8 cellular contexts compared by ENCODE assay signal in genomic region chr21:43938751-43939442, GRCh38.
DNase-seq lines count a peak whose midpoint lies in the region; ATAC-seq and TF ChIP-seq lines count a peak whose summit lies in the region.

No MANE protein-coding gene starts in this region.

- H3K9me3 Mint-ChIP-seq in activated naive CD8-positive, alpha-beta T cell (ENCODE audit: low read depth), result no peaks in the 10 kb centered on the region

- no peaks in the 10 kb centered on the region for H3K9me3 ChIP-seq in SK-N-SH
- H3K9me3 ChIP-seq in heart right ventricle, result peaks cover 0 to 5% (median 0%) of the 10 kb centered on the region in 11 donors
- no peaks in the 10 kb centered on the region for H3K9me3 ChIP-seq in uterus

- H3K4me1 ChIP-seq in SK-N-SH (ENCODE audit: control insufficient read depth in 1 of 2, insufficient read depth in 2 of 2, low read depth in 1 of 2, low read length in 1 of 2), result no peaks in the 10 kb centered on the region; a peak in 1 of 4 replicates
- peaks cover 5 to 45% (median 27%) of the 10 kb centered on the region in 9 donors for H3K4me1 ChIP-seq in heart right ventricle
- peaks cover 4% of the 10 kb centered on the region for H3K4me1 ChIP-seq in rectal smooth muscle tissue (ENCODE audit: control insufficient read depth, insufficient read depth, low read length)
- no peaks in the 10 kb centered on the region for H3K4me1 ChIP-seq in uterus

- no peak for TF ChIP-seq POLR2A in uterus (IDR thresholded peaks at IDR 0.05)

- H3F3A ChIP-seq in SK-N-SH (replicated peaks; ENCODE audit: insufficient read depth), result no peaks in the 10 kb centered on the region

- H3K27me3 Mint-ChIP-seq in activated naive CD8-positive, alpha-beta T cell, result no peaks in the 10 kb centered on the region

- TF ChIP-seq RAD21 in SK-N-SH (IDR thresholded peaks at IDR 0.05; ENCODE audit: low read length), result peak; percentile 57

- H3K27ac ChIP-seq in SK-N-SH (ENCODE audit: low read depth in 2 of 2, low read length in 1 of 2) (no peak overlapping the region), heart right ventricle (peak overlapping the region in 8 of 10 donors; percentile 3 to 61 (median 50)), rectal smooth muscle tissue (ENCODE audit: low read depth, low read length) (no peak overlapping the region), uterus (no peak overlapping the region)

- peak; percentile 74 for ATAC-seq in GM19455 (IDR thresholded peaks at IDR 0.05; ENCODE audit: unreplicated experiment)
- peak; percentile 81 to 95 (median 89) for ATAC-seq in heart right ventricle

- peak overlapping the region; percentile 54 for H3K27ac Mint-ChIP-seq in activated naive CD8-positive, alpha-beta T cell

- H3K4me3 Mint-ChIP-seq in activated naive CD8-positive, alpha-beta T cell, result peak overlapping the region; percentile 85

- no peaks in the 10 kb centered on the region for H3K9me2 ChIP-seq in SK-N-SH

- H3K36me3 Mint-ChIP-seq in activated naive CD8-positive, alpha-beta T cell, result no peaks in the 10 kb centered on the region

- H3K36me3 ChIP-seq in SK-N-SH (replicated peaks in 1 of 2; ENCODE audit: control insufficient read depth in 1 of 2, insufficient read depth in 2 of 2, low read length in 1 of 2) (peaks cover 0 to 8% of the 10 kb centered on the region in 2 experiments), heart right ventricle (peaks cover 0 to 24% (median 0%) of the 10 kb centered on the region in 9 donors), rectal smooth muscle tissue (ENCODE audit: control insufficient read depth, insufficient read depth, low read length) (no peaks in the 10 kb centered on the region), uterus (no peaks in the 10 kb centered on the region)

- H3K9ac ChIP-seq in SK-N-SH (no peak overlapping the region), rectal smooth muscle tissue (ENCODE audit: low read length) (no peak overlapping the region)

- H3K4me1 Mint-ChIP-seq in activated naive CD8-positive, alpha-beta T cell (ENCODE audit: low read depth), result peaks cover 15% of the 10 kb centered on the region

- peak; percentile 63 for DNase-seq in Caki2 (ENCODE audit: low read depth)
- DNase-seq in HK-2 (ENCODE audit: unreplicated experiment), result peak; percentile 14
- DNase-seq in SK-N-SH, result peak; percentile 90
- DNase-seq in heart right ventricle, result peak; percentile 78 to 83
- peak; percentile 48 to 58 for DNase-seq in uterus

- POLR2A ChIA-PET in SK-N-SH (lab: Yijun Ruan, JAX), result no interaction called here

- intact Hi-C loops in heart right ventricle (cut with DNase I) (loop anchor here in 8 of 10 donors (2.0 to 10.0 kb wide), 6 partner anchors 56 to 128 kb away; partner anchors contain the start of gene AGPAT3 (in 3 of the 8)), uterus (cut with DNase I; ENCODE audit: low total_unique reads) (no loop called here)

- in situ Hi-C loops in Caki2 (cut with HindIII; ENCODE audit: low pct_unique_long_range_greater_than_20kb, low sequenced_read_pairs), result no loop called here

- TF ChIP-seq CTCF in SK-N-SH (IDR thresholded peaks at IDR 0.05), result peak; percentile 81
- TF ChIP-seq CTCF in heart right ventricle (IDR thresholded peaks at IDR 0.05), result peak; percentile 90 to 100 (median 96)
- TF ChIP-seq CTCF in uterus (IDR thresholded peaks at IDR 0.05), result peak; percentile 52 to 78 (median 65)

- no peak for TF ChIP-seq EP300 in SK-N-SH (IDR thresholded peaks at IDR 0.05; ENCODE audit: borderline replicate concordance in 1 of 2, low read depth in 1 of 2, low read length in 1 of 2)

- H3K4me2 ChIP-seq in SK-N-SH, result no peak overlapping the region; the same call in 1 of the 2 replicates

- H2AFZ ChIP-seq in SK-N-SH (ENCODE audit: low read depth), result no peak overlapping the region

- WGBS in SK-N-SH (ENCODE audit: low lambda C conversion rate), result 56% methylated on average over 15 of the region's 30 CpGs
- 15 to 22% methylated on average over 30 of the region's 30 CpGs for WGBS in heart right ventricle, 2 donors

- H3K27me3 ChIP-seq in SK-N-SH (ENCODE audit: insufficient read depth), result no peaks in the 10 kb centered on the region
- H3K27me3 ChIP-seq in heart right ventricle, result no peaks in the 10 kb centered on the region
- no peaks in the 10 kb centered on the region for H3K27me3 ChIP-seq in rectal smooth muscle tissue (ENCODE audit: control insufficient read depth, insufficient read depth, low read length)
- no peaks in the 10 kb centered on the region for H3K27me3 ChIP-seq in uterus

- H3K4me3 ChIP-seq in SK-N-SH (ENCODE audit: low read depth in 2 of 2, low read length in 1 of 2), result peak overlapping the region in 1 of 2 experiments; percentile 37; a peak in 1 of 4 replicates
- peak overlapping the region in 8 of 10 donors; percentile 13 to 54 (median 48) for H3K4me3 ChIP-seq in heart right ventricle
- H3K4me3 ChIP-seq in rectal smooth muscle tissue (ENCODE audit: low read length), result peak overlapping the region; percentile 75
- no peak overlapping the region for H3K4me3 ChIP-seq in uterus

- H4K20me1 ChIP-seq in SK-N-SH (ENCODE audit: insufficient read depth), result peaks cover 22% of the 10 kb centered on the region; the same call in 1 of the 2 replicates

- CTCF ChIA-PET in SK-N-SH (lab: Yijun Ruan, JAX), result interaction anchor here (1.1 to 3.1 kb wide), 7 partner anchors 11 to 149 kb away, joined by 3 to 14 read pairs (median 6); partner anchors contain the start of gene RRP1

- peaks cover 19% of the 10 kb centered on the region; the same call in 1 of the 2 replicates for H3K79me2 ChIP-seq in SK-N-SH (ENCODE audit: insufficient read depth)

TF ChIP-seq in SK-N-SH, 30 proteins besides CTCF, POLR2A, EP300 and RAD21:
- TF ChIP-seq SMC3 (IDR thresholded peaks at IDR 0.05; ENCODE audit: low read depth, low read length) (0 out of 2 replicates have a peak, but pooled peaks have one; percentile 25), TCF12 (IDR thresholded peaks at IDR 0.05) (no peak)

Comparison
In these comparisons a context has a peak if more than half of its experiments do, and no peak if none do; other contexts are left out.
1. DNase-seq: peak in every context shown above with its lines; median percentile 90 in SK-N-SH; 80 in heart right ventricle; 63 in Caki2; 53 in uterus; 14 in HK-2.
2. H3K27ac ChIP-seq: peak in heart right ventricle (8 of 10); none in SK-N-SH (0 of 2), rectal smooth muscle tissue (single experiment) and uterus (0 of 2).
3. H3K4me3 ChIP-seq: peak in heart right ventricle (8 of 10) and rectal smooth muscle tissue (single experiment); none in uterus (0 of 2).
4. Peak in every context shown above with its lines, with median percentiles within 50 percentile points of each other: CTCF ChIP-seq.